Comparison of ENCODE assay signal across 1 cellular context in the genomic region with DNA sequence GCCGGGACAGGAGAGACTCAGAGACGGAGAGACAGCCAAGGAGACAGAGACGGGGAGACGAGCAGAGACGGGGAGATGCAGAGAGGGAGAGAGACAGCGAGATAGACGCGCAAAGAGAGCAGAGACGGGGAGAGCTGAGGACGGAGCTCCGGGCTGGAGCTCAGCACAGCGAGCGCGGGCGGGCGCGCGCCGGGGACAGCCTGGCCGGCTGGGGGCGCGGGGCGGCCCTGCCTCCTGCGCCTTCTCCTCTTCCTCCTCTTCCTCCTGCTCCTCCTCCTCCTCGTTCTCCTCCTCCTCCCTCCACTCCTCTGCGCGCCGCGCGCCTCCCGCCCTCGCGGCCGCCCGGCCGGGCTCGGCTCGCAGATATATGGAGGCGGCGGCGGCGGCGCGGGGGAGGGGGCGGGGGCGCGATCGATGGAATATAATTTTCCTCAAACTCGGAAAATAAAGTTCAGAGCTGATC.
TF ChIP-seq lines count a peak whose summit lies in the region.

Gene ERFL, minus strand, starts transcription at position 229 of the 463 bp plus-strand sequence. CDS start 15,530 bp downstream, outside the sequence.

TF ChIP-seq in K562, 482 proteins besides CTCF, POLR2A, EP300 and RAD21 (continued from another document and continues in another):
- TF ChIP-seq, protein P1, sequence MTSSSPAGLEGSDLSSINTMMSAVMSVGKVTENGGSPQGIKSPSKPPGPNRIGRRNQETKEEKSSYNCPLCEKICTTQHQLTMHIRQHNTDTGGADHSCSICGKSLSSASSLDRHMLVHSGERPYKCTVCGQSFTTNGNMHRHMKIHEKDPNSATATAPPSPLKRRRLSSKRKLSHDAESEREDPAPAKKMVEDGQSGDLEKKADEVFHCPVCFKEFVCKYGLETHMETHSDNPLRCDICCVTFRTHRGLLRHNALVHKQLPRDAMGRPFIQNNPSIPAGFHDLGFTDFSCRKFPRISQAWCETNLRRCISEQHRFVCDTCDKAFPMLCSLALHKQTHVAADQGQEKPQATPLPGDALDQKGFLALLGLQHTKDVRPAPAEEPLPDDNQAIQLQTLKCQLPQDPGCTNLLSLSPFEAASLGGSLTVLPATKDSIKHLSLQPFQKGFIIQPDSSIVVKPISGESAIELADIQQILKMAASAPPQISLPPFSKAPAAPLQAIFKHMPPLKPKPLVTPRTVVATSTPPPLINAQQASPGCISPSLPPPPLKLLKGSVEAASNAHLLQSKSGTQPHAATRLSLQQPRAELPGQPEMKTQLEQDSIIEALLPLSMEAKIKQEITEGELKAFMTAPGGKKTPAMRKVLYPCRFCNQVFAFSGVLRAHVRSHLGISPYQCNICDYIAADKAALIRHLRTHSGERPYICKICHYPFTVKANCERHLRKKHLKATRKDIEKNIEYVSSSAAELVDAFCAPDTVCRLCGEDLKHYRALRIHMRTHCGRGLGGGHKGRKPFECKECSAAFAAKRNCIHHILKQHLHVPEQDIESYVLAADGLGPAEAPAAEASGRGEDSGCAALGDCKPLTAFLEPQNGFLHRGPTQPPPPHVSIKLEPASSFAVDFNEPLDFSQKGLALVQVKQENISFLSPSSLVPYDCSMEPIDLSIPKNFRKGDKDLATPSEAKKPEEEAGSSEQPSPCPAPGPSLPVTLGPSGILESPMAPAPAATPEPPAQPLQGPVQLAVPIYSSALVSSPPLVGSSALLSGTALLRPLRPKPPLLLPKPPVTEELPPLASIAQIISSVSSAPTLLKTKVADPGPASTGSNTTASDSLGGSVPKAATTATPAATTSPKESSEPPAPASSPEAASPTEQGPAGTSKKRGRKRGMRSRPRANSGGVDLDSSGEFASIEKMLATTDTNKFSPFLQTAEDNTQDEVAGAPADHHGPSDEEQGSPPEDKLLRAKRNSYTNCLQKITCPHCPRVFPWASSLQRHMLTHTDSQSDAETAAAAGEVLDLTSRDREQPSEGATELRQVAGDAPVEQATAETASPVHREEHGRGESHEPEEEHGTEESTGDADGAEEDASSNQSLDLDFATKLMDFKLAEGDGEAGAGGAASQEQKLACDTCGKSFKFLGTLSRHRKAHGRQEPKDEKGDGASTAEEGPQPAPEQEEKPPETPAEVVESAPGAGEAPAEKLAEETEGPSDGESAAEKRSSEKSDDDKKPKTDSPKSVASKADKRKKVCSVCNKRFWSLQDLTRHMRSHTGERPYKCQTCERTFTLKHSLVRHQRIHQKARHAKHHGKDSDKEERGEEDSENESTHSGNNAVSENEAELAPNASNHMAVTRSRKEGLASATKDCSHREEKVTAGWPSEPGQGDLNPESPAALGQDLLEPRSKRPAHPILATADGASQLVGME (CRISPR knock-in tag; IDR thresholded peaks at IDR 0.05), result no peak
- TF ChIP-seq, protein P2, sequence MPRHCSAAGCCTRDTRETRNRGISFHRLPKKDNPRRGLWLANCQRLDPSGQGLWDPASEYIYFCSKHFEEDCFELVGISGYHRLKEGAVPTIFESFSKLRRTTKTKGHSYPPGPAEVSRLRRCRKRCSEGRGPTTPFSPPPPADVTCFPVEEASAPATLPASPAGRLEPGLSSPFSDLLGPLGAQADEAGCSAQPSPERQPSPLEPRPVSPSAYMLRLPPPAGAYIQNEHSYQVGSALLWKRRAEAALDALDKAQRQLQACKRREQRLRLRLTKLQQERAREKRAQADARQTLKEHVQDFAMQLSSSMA (CRISPR knock-in tag; IDR thresholded peaks at IDR 0.05), result 0 out of 2 replicates have a peak, but pooled peaks have one; percentile 24
- no peak for TF ChIP-seq ZBTB2 (IDR thresholded peaks at IDR 0.05)
- 0 out of 4 replicates have a peak, but pooled peaks of 1 of the 2 experiments have one; percentile 15 for TF ChIP-seq UBTF (IDR thresholded peaks at IDR 0.05; ENCODE audit: borderline replicate concordance in 1 of 2, low read depth in 2 of 2, low read length in 2 of 2)
- TF ChIP-seq NONO (IDR thresholded peaks at IDR 0.05; ENCODE audit: low read depth in 2 of 2, low read length in 1 of 2), result peak in 1 of 2 experiments; percentile 93; a peak in 2 of 4 replicates
- TF ChIP-seq DEAF1 (CRISPR knock-in tag; IDR thresholded peaks at IDR 0.05), result no peak
- TF ChIP-seq E4F1 (CRISPR knock-in tag; IDR thresholded peaks at IDR 0.05; ENCODE audit: borderline replicate concordance), result no peak
- no peak for TF ChIP-seq THRAP3 (IDR thresholded peaks at IDR 0.05; ENCODE audit: borderline replicate concordance)
- peak; percentile 57 for TF ChIP-seq CHD4 (IDR thresholded peaks at IDR 0.05; ENCODE audit: insufficient read depth, insufficient replicate concordance, low read depth, low read length, poor library complexity, severe bottlenecking)
- no peak for TF ChIP-seq SMARCA5 (IDR thresholded peaks at IDR 0.05)
- TF ChIP-seq, protein P3, sequence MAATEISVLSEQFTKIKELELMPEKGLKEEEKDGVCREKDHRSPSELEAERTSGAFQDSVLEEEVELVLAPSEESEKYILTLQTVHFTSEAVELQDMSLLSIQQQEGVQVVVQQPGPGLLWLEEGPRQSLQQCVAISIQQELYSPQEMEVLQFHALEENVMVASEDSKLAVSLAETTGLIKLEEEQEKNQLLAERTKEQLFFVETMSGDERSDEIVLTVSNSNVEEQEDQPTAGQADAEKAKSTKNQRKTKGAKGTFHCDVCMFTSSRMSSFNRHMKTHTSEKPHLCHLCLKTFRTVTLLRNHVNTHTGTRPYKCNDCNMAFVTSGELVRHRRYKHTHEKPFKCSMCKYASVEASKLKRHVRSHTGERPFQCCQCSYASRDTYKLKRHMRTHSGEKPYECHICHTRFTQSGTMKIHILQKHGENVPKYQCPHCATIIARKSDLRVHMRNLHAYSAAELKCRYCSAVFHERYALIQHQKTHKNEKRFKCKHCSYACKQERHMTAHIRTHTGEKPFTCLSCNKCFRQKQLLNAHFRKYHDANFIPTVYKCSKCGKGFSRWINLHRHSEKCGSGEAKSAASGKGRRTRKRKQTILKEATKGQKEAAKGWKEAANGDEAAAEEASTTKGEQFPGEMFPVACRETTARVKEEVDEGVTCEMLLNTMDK (IDR thresholded peaks at IDR 0.05; ENCODE audit: borderline replicate concordance, insufficient read depth, low read depth, low read length, poor library complexity, severe bottlenecking), result no peak
- peak; percentile 66 for TF ChIP-seq CCNT2 (IDR thresholded peaks at IDR 0.05; ENCODE audit: borderline replicate concordance, extremely low read depth, insufficient read length, low read depth, low read length)
- TF ChIP-seq TGIF2 (CRISPR knock-in tag; IDR thresholded peaks at IDR 0.05), result no peak
- peak; percentile 85; the same call in 1 of the 2 replicates for TF ChIP-seq GATAD2B (IDR thresholded peaks at IDR 0.05; ENCODE audit: borderline replicate concordance)
- no peak for TF ChIP-seq TSC22D4 (tag; IDR thresholded peaks at IDR 0.05)
- TF ChIP-seq VEZF1 (CRISPR knock-in tag; IDR thresholded peaks at IDR 0.05), result peak; percentile 80
- TF ChIP-seq RHOXF2B (CRISPR knock-in tag; conservative IDR thresholded peaks at IDR 0.05), result no peak
- TF ChIP-seq RB1 (IDR thresholded peaks at IDR 0.05; ENCODE audit: low read depth), result peak; percentile 82; the same call in 1 of the 2 replicates
- peak; percentile 41 for TF ChIP-seq RBM25 (IDR thresholded peaks at IDR 0.05; ENCODE audit: low read depth, low read length, severe bottlenecking)
- TF ChIP-seq, protein P4, sequence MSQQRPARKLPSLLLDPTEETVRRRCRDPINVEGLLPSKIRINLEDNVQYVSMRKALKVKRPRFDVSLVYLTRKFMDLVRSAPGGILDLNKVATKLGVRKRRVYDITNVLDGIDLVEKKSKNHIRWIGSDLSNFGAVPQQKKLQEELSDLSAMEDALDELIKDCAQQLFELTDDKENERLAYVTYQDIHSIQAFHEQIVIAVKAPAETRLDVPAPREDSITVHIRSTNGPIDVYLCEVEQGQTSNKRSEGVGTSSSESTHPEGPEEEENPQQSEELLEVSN (IDR thresholded peaks at IDR 0.05; ENCODE audit: borderline replicate concordance in 1 of 2, extremely low read depth in 1 of 2, insufficient read depth in 1 of 2, insufficient read length in 1 of 2, low read depth in 1 of 2, low read length in 1 of 2, poor library complexity in 1 of 2, severe bottlenecking in 1 of 2), result peak in 1 of 2 experiments; percentile 68
- no peak for TF ChIP-seq RFX1 (IDR thresholded peaks at IDR 0.05)
- no peak for TF ChIP-seq FIP1L1 (IDR thresholded peaks at IDR 0.05; ENCODE audit: low read depth, low read length, poor library complexity, severe bottlenecking)
- TF ChIP-seq TBP (optimal IDR thresholded peaks at IDR 0.05; ENCODE audit: low read depth, low read length), result peak; percentile 22
- TF ChIP-seq HNRNPK (IDR thresholded peaks at IDR 0.05; ENCODE audit: low read depth, low read length, poor library complexity, severe bottlenecking), result peak; percentile 41
- peak; percentile 30 for TF ChIP-seq HNRNPLL (IDR thresholded peaks at IDR 0.05; ENCODE audit: low read depth, low read length, poor library complexity, severe bottlenecking)
- peak; percentile 61 for TF ChIP-seq CTBP1 (IDR thresholded peaks at IDR 0.05; ENCODE audit: borderline replicate concordance)
- 0 out of 2 replicates have a peak, but pooled peaks have one; percentile 61 for TF ChIP-seq GATAD2A (IDR thresholded peaks at IDR 0.05)
- TF ChIP-seq EGR1 (conservative IDR thresholded peaks at IDR 0.05), result peak; percentile 65; the same call in 1 of the 2 replicates
- peak; percentile 34; the same call in 1 of the 2 replicates for TF ChIP-seq SIN3B (IDR thresholded peaks at IDR 0.05; ENCODE audit: low read depth)
- TF ChIP-seq PHF21A (IDR thresholded peaks at IDR 0.05; ENCODE audit: borderline replicate concordance, low read depth), result no peak
- TF ChIP-seq SAP30 (IDR thresholded peaks at IDR 0.05; ENCODE audit: borderline replicate concordance, insufficient read depth, low read depth, low read length, poor library complexity, severe bottlenecking), result no peak
- peak; percentile 75 for TF ChIP-seq POLR2G (IDR thresholded peaks at IDR 0.05; ENCODE audit: low read depth, low read length)
- TF ChIP-seq CREB1 (IDR thresholded peaks at IDR 0.05), result 0 out of 2 replicates have a peak, but pooled peaks have one; percentile 5
- no peak for TF ChIP-seq CREB1 (CRISPR knock-in tag; IDR thresholded peaks at IDR 0.05)
- no peak for TF ChIP-seq ZNF274 (IDR thresholded peaks at IDR 0.05; ENCODE audit: borderline replicate concordance, low read depth, low read length)
- TF ChIP-seq ZNF444 (CRISPR knock-in tag; IDR thresholded peaks at IDR 0.05), result 0 out of 2 replicates have a peak, but pooled peaks have one; percentile 57
